ENCODE assay signal across 38 cellular contexts in genomic region chr14:77246784-77247183, GRCh38. TPM values are rescaled to one million over a fixed set of nuclear protein-coding genes. Genes with fewer than 3 reads are reported as not detected.
"Had no signal": no experiment of that assay in that cellular context is flagged by ENCODE, and none has a peak within 500 bp of the region (broad histone marks: within the 10 kb centered on the region; RNA-seq: fewer than 3 reads in every experiment).

No MANE protein-coding gene starts in this region.

- H3K36me3 ChIP-seq: MG63 had no signal

- H3K27me3 ChIP-seq: MG63 had no signal

- DNase-seq: Karpas-422, Kasumi-1, MG63, MM.1S, MV-4-11, NCI-H1048, NCI-H1092, NCI-H1092 treated with DMSO at 0.1 percent for 48 hours, NCI-H1105, NCI-H1105 treated with DMSO at 0.1 percent for 48 hours, NCI-H1417, NCI-H1417 treated with DMSO at 0.1 percent for 48 hours, NCI-H1436, NCI-H1436 treated with DMSO at 0.1 percent for 48 hours, NCI-H146, NCI-H1694, NCI-H1694 treated with DMSO at 0.1 percent for 48 hours, NCI-H187, NCI-H187 treated with DMSO at 0.1 percent for 48 hours, NCI-H1930, NCI-H2029, NCI-H2029 treated with DMSO at 0.1 percent for 48 hours, NCI-H2081, NCI-H2081 treated with DMSO at 0.1 percent for 48 hours, NCI-H2107, NCI-H2171, NCI-H2171 treated with DMSO at 0.1 percent for 48 hours, NCI-H2227 treated with DMSO at 0.1 percent for 48 hours, NCI-H226, NCI-H345, NCI-H446, NCI-H446 treated with DMSO at 0.1 percent for 48 hours, NCI-H510A, NCI-H510A treated with DMSO at 0.1 percent for 48 hours had no signal

- H3K4me3 ChIP-seq: MG63 had no signal

- H3K9me3 ChIP-seq: MG63 had no signal

RNA-seq across cellular contexts. Expression of gene NGB, which starts 24.2 kb away (rescaled TPM):
- total RNA-seq: LHCN-M2, M059J, MCF 10A, NCI-H460 had no signal
